ENCODE assay signal across 12 cellular contexts in genomic region chr9:88400021-88400420, GRCh38. TPM values are rescaled to one million over a fixed set of nuclear protein-coding genes. Genes with fewer than 3 reads are reported as not detected.
DNase-seq lines count a peak whose midpoint lies in the region; ATAC-seq and TF ChIP-seq lines count a peak whose summit lies in the region.
"Had no signal": no experiment of that assay in that cellular context is flagged by ENCODE, and none has a peak within 500 bp of the region (broad histone marks: within the 10 kb centered on the region; RNA-seq: fewer than 3 reads in every experiment).

No MANE protein-coding gene starts in this region.

- peaks cover 3% of the 10 kb centered on the region for H3K36me3 Mint-ChIP-seq in activated CD4-positive, alpha-beta T cell treated with anti-CD3 and anti-CD28 coated beads for 36 hours (ENCODE audit: low read depth)
- H3K36me3 Mint-ChIP-seq in activated CD8-positive, alpha-beta memory T cell treated with anti-CD3 and anti-CD28 coated beads, Interleukin-2, amount 10 ng/mL, durations not matched to agents 7 days and 5 days, result peaks cover 27% of the 10 kb centered on the region

- no peak overlapping the region for H3K4me3 ChIP-seq in SJSA1
- no peak overlapping the region for H3K4me3 ChIP-seq in rectal smooth muscle tissue (ENCODE audit: low read length)
- H3K4me3 ChIP-seq in testis, result no peak overlapping the region

- H3K9me3 ChIP-seq in SJSA1 (replicated peaks) (no peaks in the 10 kb centered on the region), testis (no peaks in the 10 kb centered on the region)

- H3K36me3 ChIP-seq in SJSA1 (peaks cover 16% of the 10 kb centered on the region), rectal smooth muscle tissue (ENCODE audit: control insufficient read depth, insufficient read depth, low read length) (no peaks in the 10 kb centered on the region), testis (ENCODE audit: low read depth, missing control alignments) (no peaks in the 10 kb centered on the region)

- H3K4me1 ChIP-seq in SJSA1 (replicated peaks) (peaks cover 58% of the 10 kb centered on the region), rectal smooth muscle tissue (ENCODE audit: control insufficient read depth, insufficient read depth, low read length) (peaks cover 10% of the 10 kb centered on the region), testis (no peaks in the 10 kb centered on the region)

- intact Hi-C loops in testis (cut with DNase I; ENCODE audit: low total_unique reads), result no loop called here
- intact Hi-C loops in activated CD4-positive, alpha-beta T cell treated with anti-CD3 and anti-CD28 coated beads for 36 hours (cut with DNase I, micrococcal nuclease), result no loop called here

- WGBS in testis, 2 donors, result 41 to 43% methylated on average over 3 of the region's 3 CpGs

- CTCF ChIA-PET in activated CD4-positive, alpha-beta T cell treated with anti-CD3 and anti-CD28 coated beads for 36 hours (lab: Charles Lee), result no interaction called here
- CTCF ChIA-PET in activated CD8-positive, alpha-beta memory T cell treated with anti-CD3 and anti-CD28 coated beads, Interleukin-2, amount 10 ng/mL, durations not matched to agents 7 days and 5 days (lab: Charles Lee), result no interaction called here

- H3K27ac ChIP-seq in SJSA1 (peak overlapping the region; percentile 50), rectal smooth muscle tissue (ENCODE audit: low read depth, low read length) (peak overlapping the region; percentile 14), testis (no peak overlapping the region)

- no peak overlapping the region for H3K9ac ChIP-seq in rectal smooth muscle tissue (ENCODE audit: low read length)

- no peak for TF ChIP-seq CTCF in testis (IDR thresholded peaks at IDR 0.05)

- peaks cover 20% of the 10 kb centered on the region for H3K4me1 Mint-ChIP-seq in activated CD4-positive, alpha-beta T cell treated with anti-CD3 and anti-CD28 coated beads for 36 hours
- H3K4me1 Mint-ChIP-seq in activated CD8-positive, alpha-beta memory T cell treated with anti-CD3 and anti-CD28 coated beads, Interleukin-2, amount 10 ng/mL, durations not matched to agents 7 days and 5 days, result peaks cover 18% of the 10 kb centered on the region

- no peak overlapping the region for H3K4me3 Mint-ChIP-seq in activated CD4-positive, alpha-beta T cell treated with anti-CD3 and anti-CD28 coated beads for 36 hours
- H3K4me3 Mint-ChIP-seq in activated CD8-positive, alpha-beta memory T cell treated with anti-CD3 and anti-CD28 coated beads, Interleukin-2, amount 10 ng/mL, durations not matched to agents 7 days and 5 days, result no peak overlapping the region
- H3K4me3 Mint-ChIP-seq: effector memory CD8-positive, alpha-beta T cell had no signal

- H3K27me3 Mint-ChIP-seq in activated CD4-positive, alpha-beta T cell treated with anti-CD3 and anti-CD28 coated beads for 36 hours, result no peaks in the 10 kb centered on the region
- no peaks in the 10 kb centered on the region for H3K27me3 Mint-ChIP-seq in activated CD8-positive, alpha-beta memory T cell treated with anti-CD3 and anti-CD28 coated beads, Interleukin-2, amount 10 ng/mL, durations not matched to agents 7 days and 5 days
- H3K27me3 Mint-ChIP-seq: effector memory CD8-positive, alpha-beta T cell had no signal

- DNase-seq in GM04504 (ENCODE audit: low read depth) (peak; percentile 65), SJSA1 (ENCODE audit: low read depth in 1 of 2, low spot score in 2 of 2) (peak; percentile 50 to 51), fibroblast of gingiva (ENCODE audit: low read depth) (peak; percentile 52), testis (no peak)
- no peak for DNase-seq in activated CD4-positive, alpha-beta T cell treated with anti-CD3 and anti-CD28 coated beads for 36 hours
- DNase-seq in activated CD8-positive, alpha-beta memory T cell treated with anti-CD3 and anti-CD28 coated beads, Interleukin-2, amount 10 ng/mL, durations not matched to agents 7 days and 5 days, result no peak
- DNase-seq: DMS53; effector memory CD8-positive, alpha-beta T cell; SIG-M5; substantia nigra had no signal

- TF ChIP-seq POLR2A in testis (IDR thresholded peaks at IDR 0.05), result no peak

- no peak for ATAC-seq in activated CD4-positive, alpha-beta T cell treated with anti-CD3 and anti-CD28 coated beads for 36 hours
- ATAC-seq in GM18498 (IDR thresholded peaks at IDR 0.05; ENCODE audit: unreplicated experiment), result no peak
- ATAC-seq in activated CD8-positive, alpha-beta memory T cell treated with anti-CD3 and anti-CD28 coated beads, Interleukin-2, amount 10 ng/mL, durations not matched to agents 7 days and 5 days, result no peak
- ATAC-seq: effector memory CD8-positive, alpha-beta T cell had no signal

- no peak overlapping the region for H3K27ac Mint-ChIP-seq in activated CD4-positive, alpha-beta T cell treated with anti-CD3 and anti-CD28 coated beads for 36 hours
- H3K27ac Mint-ChIP-seq in activated CD8-positive, alpha-beta memory T cell treated with anti-CD3 and anti-CD28 coated beads, Interleukin-2, amount 10 ng/mL, durations not matched to agents 7 days and 5 days, result no peak overlapping the region
- H3K27ac Mint-ChIP-seq: effector memory CD8-positive, alpha-beta T cell had no signal

- POLR2A ChIA-PET in activated CD4-positive, alpha-beta T cell treated with anti-CD3 and anti-CD28 coated beads for 36 hours (lab: Charles Lee), result no interaction called here

- H3K9me3 Mint-ChIP-seq in activated CD4-positive, alpha-beta T cell treated with anti-CD3 and anti-CD28 coated beads for 36 hours (ENCODE audit: low read depth), result peaks cover 3% of the 10 kb centered on the region
- no peaks in the 10 kb centered on the region for H3K9me3 Mint-ChIP-seq in activated CD8-positive, alpha-beta memory T cell treated with anti-CD3 and anti-CD28 coated beads, Interleukin-2, amount 10 ng/mL, durations not matched to agents 7 days and 5 days (ENCODE audit: low read depth)
- H3K9me3 Mint-ChIP-seq: effector memory CD8-positive, alpha-beta T cell had no signal

- H3K27me3 ChIP-seq in SJSA1 (replicated peaks), result no peaks in the 10 kb centered on the region
- H3K27me3 ChIP-seq in rectal smooth muscle tissue (ENCODE audit: control insufficient read depth, insufficient read depth, low read length), result no peaks in the 10 kb centered on the region
- no peaks in the 10 kb centered on the region for H3K27me3 ChIP-seq in testis

RNA-seq across cellular contexts. Expression of gene SPIN1, which starts 11.8 kb away (rescaled TPM):
- total RNA-seq in SJSA1 (2014; rRNA removed; shearing (Covaris generic)), result 91.1 and 105 TPM in 2 replicates
- total RNA-seq in testis, result 100 to 1,000 TPM; 119 to 139 TPM
- polyA plus RNA-seq in testis (ENCODE audit: insufficient read depth, low read depth, low replicate concordance), result 93.7 TPM
- total RNA-seq in activated CD4-positive, alpha-beta T cell treated with anti-CD3 and anti-CD28 coated beads for 36 hours, result 10 to 100 TPM; 17.9 to 22.1 TPM
- total RNA-seq in activated CD8-positive, alpha-beta memory T cell treated with anti-CD3 and anti-CD28 coated beads, Interleukin-2, amount 10 ng/mL, durations not matched to agents 7 days and 5 days, result 10 to 100 TPM; 51.3 to 92.8 TPM

Comparison
In these comparisons a context has a peak if more than half of its experiments do, and no peak if none do; other contexts are left out.
1. DNase-seq: peak in GM04504 (single experiment), SJSA1 (2 of 2) and fibroblast of gingiva (single experiment); none in testis (single experiment), activated CD4-positive, alpha-beta T cell treated with anti-CD3 and anti-CD28 coated beads for 36 hours (single experiment) and activated CD8-positive, alpha-beta memory T cell treated with anti-CD3 and anti-CD28 coated beads, Interleukin-2, amount 10 ng/mL, durations not matched to agents 7 days and 5 days (single experiment).
2. H3K27ac ChIP-seq: peak in SJSA1 (single experiment) and rectal smooth muscle tissue (single experiment); none in testis (0 of 2).